In genomic region chr14:99179946-99180345, GRCh38 we compare ENCODE assay signal across 25 cellular contexts.
DNase-seq lines count a peak whose midpoint lies in the region; ATAC-seq, FAIRE-seq and TF ChIP-seq lines count a peak whose summit lies in the region.
"Had no signal": no experiment of that assay in that cellular context is flagged by ENCODE, and none has a peak within 500 bp of the region (broad histone marks: within the 10 kb centered on the region; RNA-seq: fewer than 3 reads in every experiment).

No MANE protein-coding gene starts in this region.

- no peaks in the 10 kb centered on the region for H3K27me3 Mint-ChIP-seq in T-helper 1 cell treated with Interleukin-12 subunit alpha and Interleukin-12 subunit beta and Interleukin-4 antibody, amounts not matched to agents 30 μg/mL and 1 μg/mL, for 36 hours (ENCODE audit: low read depth)
- no peaks in the 10 kb centered on the region for H3K27me3 Mint-ChIP-seq in activated CD4-positive, alpha-beta memory T cell treated with anti-CD3 and anti-CD28 coated beads, Interleukin-2, amount 10 ng/mL, durations not matched to agents 7 days and 5 days
- H3K27me3 Mint-ChIP-seq in effector memory CD8-positive, alpha-beta T cell = no peaks in the 10 kb centered on the region

- FAIRE-seq in kidney (lab: Jason Lieb, UNC) = no peak
- FAIRE-seq: GM12878, K562 had no signal

- intact Hi-C loops in A673 (cut with micrococcal nuclease; ENCODE audit: unreplicated experiment) = no loop called here
- intact Hi-C loops in kidney (cut with DNase I) = no loop called here

- peak overlapping the region; percentile 44 for H3K4me3 Mint-ChIP-seq in T-helper 1 cell treated with Interleukin-12 subunit alpha and Interleukin-12 subunit beta and Interleukin-4 antibody, amounts not matched to agents 30 μg/mL and 1 μg/mL, for 36 hours
- no peak overlapping the region for H3K4me3 Mint-ChIP-seq in activated CD4-positive, alpha-beta memory T cell treated with anti-CD3 and anti-CD28 coated beads, Interleukin-2, amount 10 ng/mL, durations not matched to agents 7 days and 5 days
- peak overlapping the region; percentile 22 to 56 for H3K4me3 Mint-ChIP-seq in effector memory CD8-positive, alpha-beta T cell

- no peak for TF ChIP-seq CTCF in A673 (conservative IDR thresholded peaks at IDR 0.05; ENCODE audit: low read depth, low read length)
- no peak for TF ChIP-seq CTCF in kidney (IDR thresholded peaks at IDR 0.05; ENCODE audit: borderline replicate concordance, extremely low read depth, insufficient read depth)

- CTCF ChIA-PET in A673 (lab: Charles Lee) = no interaction called here
- CTCF ChIA-PET in activated CD4-positive, alpha-beta memory T cell treated with anti-CD3 and anti-CD28 coated beads, Interleukin-2, amount 10 ng/mL, durations not matched to agents 7 days and 5 days (lab: Charles Lee) = interaction anchor here (1.2 kb wide), 1 partner anchor 1044 kb away, joined by 3 read pairs; no protein-coding TSS in a partner anchor

- H3K9me3 Mint-ChIP-seq in T-helper 1 cell treated with Interleukin-12 subunit alpha and Interleukin-12 subunit beta and Interleukin-4 antibody, amounts not matched to agents 30 μg/mL and 1 μg/mL, for 36 hours = no peaks in the 10 kb centered on the region
- H3K9me3 Mint-ChIP-seq in activated CD4-positive, alpha-beta memory T cell treated with anti-CD3 and anti-CD28 coated beads, Interleukin-2, amount 10 ng/mL, durations not matched to agents 7 days and 5 days = no peaks in the 10 kb centered on the region
- no peaks in the 10 kb centered on the region for H3K9me3 Mint-ChIP-seq in effector memory CD8-positive, alpha-beta T cell

- ATAC-seq in effector memory CD8-positive, alpha-beta T cell (replicated peaks) = peak; percentile 36
- ATAC-seq: GM12878, HCT116, K562 had no signal

- POLR2A ChIA-PET in A673 (lab: Charles Lee; ENCODE audit: low non-redundant PET) = no interaction called here
- POLR2A ChIA-PET in activated CD4-positive, alpha-beta memory T cell treated with anti-CD3 and anti-CD28 coated beads, Interleukin-2, amount 10 ng/mL, durations not matched to agents 7 days and 5 days (lab: Charles Lee) = interaction anchor here (1.4 kb wide), 1 partner anchor 12 kb away, joined by 4 read pairs; no protein-coding TSS in a partner anchor

- no TSS peak for BruUV-seq in A673 (replicated peaks; lab: Mats Ljungman, UMichigan)

- H3K27ac Mint-ChIP-seq in T-helper 1 cell treated with Interleukin-12 subunit alpha and Interleukin-12 subunit beta and Interleukin-4 antibody, amounts not matched to agents 30 μg/mL and 1 μg/mL, for 36 hours = peak overlapping the region; percentile 69
- peak overlapping the region; percentile 79 for H3K27ac Mint-ChIP-seq in activated CD4-positive, alpha-beta memory T cell treated with anti-CD3 and anti-CD28 coated beads, Interleukin-2, amount 10 ng/mL, durations not matched to agents 7 days and 5 days
- peak overlapping the region; percentile 41 to 96 for H3K27ac Mint-ChIP-seq in effector memory CD8-positive, alpha-beta T cell

- no peak overlapping the region for H3K4me3 ChIP-seq in A673 (ENCODE audit: low read depth, low read length, poor library complexity, severe bottlenecking)
- H3K4me3 ChIP-seq in kidney (ENCODE audit: low read length in 2 of 2) = no peak overlapping the region
- H3K4me3 ChIP-seq: adrenal gland, coronary artery, GM12878, K562, spleen, stomach, tibial nerve had no signal

- H3K27ac ChIP-seq in A673 (ENCODE audit: low read depth, low read length, poor library complexity, severe bottlenecking) = peak overlapping the region; percentile 31
- no peak overlapping the region for H3K27ac ChIP-seq in kidney (ENCODE audit: low read depth in 2 of 2, low read length in 2 of 2)
- H3K27ac ChIP-seq: 22Rv1, adrenal gland, coronary artery, spleen, stomach, tibial nerve had no signal

- no peaks in the 10 kb centered on the region for H3K27me3 ChIP-seq in A673 (replicated peaks; ENCODE audit: insufficient read depth, low read depth, low read length, poor library complexity)
- H3K27me3 ChIP-seq: spleen, stomach, tibial nerve had no signal

- DNase-seq in T-helper 1 cell (no peak), A673 (ENCODE audit: low spot score) (no peak), medulla oblongata (ENCODE audit: extremely low spot score) (no peak), kidney (no peak), CD1c-positive myeloid dendritic cell (ENCODE audit: extremely low spot score) (no peak)
- no peak for DNase-seq in activated CD4-positive, alpha-beta memory T cell treated with anti-CD3 and anti-CD28 coated beads, Interleukin-2, amount 10 ng/mL, durations not matched to agents 7 days and 5 days
- no peak for DNase-seq in effector memory CD8-positive, alpha-beta T cell
- DNase-seq: adrenal gland; COR-L47; DND-41; mammary epithelial cell; NCI-H1436 treated with DMSO at 0.1 percent for 48 hours; NCI-H2171; NCI-H524 treated with DMSO at 0.1 percent for 48 hours; spleen; stimulated activated CD4-positive, alpha-beta T cell treated with anti-CD3 and anti-CD28 coated beads, Interleukin-4, amount 100 ng/mL, for 24 hours; stomach; T1000 had no signal

- no peak overlapping the region for H3K9ac ChIP-seq in kidney (ENCODE audit: low read length in 2 of 2)

- H3K36me3 Mint-ChIP-seq in T-helper 1 cell treated with Interleukin-12 subunit alpha and Interleukin-12 subunit beta and Interleukin-4 antibody, amounts not matched to agents 30 μg/mL and 1 μg/mL, for 36 hours (ENCODE audit: low read depth) = peaks cover 29% of the 10 kb centered on the region
- H3K36me3 Mint-ChIP-seq in activated CD4-positive, alpha-beta memory T cell treated with anti-CD3 and anti-CD28 coated beads, Interleukin-2, amount 10 ng/mL, durations not matched to agents 7 days and 5 days (ENCODE audit: low read depth) = peaks cover 84% of the 10 kb centered on the region
- H3K36me3 Mint-ChIP-seq in effector memory CD8-positive, alpha-beta T cell (ENCODE audit: insufficient read depth) = peaks cover 62% of the 10 kb centered on the region

- peaks cover 70% of the 10 kb centered on the region for H3K4me1 Mint-ChIP-seq in T-helper 1 cell treated with Interleukin-12 subunit alpha and Interleukin-12 subunit beta and Interleukin-4 antibody, amounts not matched to agents 30 μg/mL and 1 μg/mL, for 36 hours (ENCODE audit: low read depth)
- H3K4me1 Mint-ChIP-seq in activated CD4-positive, alpha-beta memory T cell treated with anti-CD3 and anti-CD28 coated beads, Interleukin-2, amount 10 ng/mL, durations not matched to agents 7 days and 5 days = peaks cover 64% of the 10 kb centered on the region
- H3K4me1 Mint-ChIP-seq in effector memory CD8-positive, alpha-beta T cell (ENCODE audit: low read depth in 2 of 2) = peaks cover 60 to 61% of the 10 kb centered on the region in 2 donors

- H3K36me3 ChIP-seq in A673 (ENCODE audit: insufficient read depth, low read length, poor library complexity, severe bottlenecking) (peaks cover 43% of the 10 kb centered on the region), kidney (ENCODE audit: control insufficient read depth in 1 of 2, insufficient read depth in 2 of 2, low read length in 2 of 2) (no peaks in the 10 kb centered on the region)
- H3K36me3 ChIP-seq: adrenal gland, stomach, tibial nerve had no signal

- H3K4me1 ChIP-seq in A673 (ENCODE audit: insufficient read depth, low read length, poor library complexity, severe bottlenecking) = peaks cover 27% of the 10 kb centered on the region
- H3K4me1 ChIP-seq in kidney (ENCODE audit: control insufficient read depth in 1 of 2, insufficient read depth in 1 of 2, low read depth in 1 of 2, low read length in 2 of 2) = no peaks in the 10 kb centered on the region
- H3K4me1 ChIP-seq: adrenal gland had no signal

- H3K9me3 ChIP-seq in A673 (ENCODE audit: low read depth, low read length, poor library complexity, severe bottlenecking) = no peaks in the 10 kb centered on the region
- no peaks in the 10 kb centered on the region for H3K9me3 ChIP-seq in kidney (ENCODE audit: control insufficient read depth in 1 of 2, low read length in 2 of 2)
- H3K9me3 ChIP-seq: adrenal gland, stomach had no signal
